Comparison of ENCODE assay signal across 12 cellular contexts in genomic region chr5:2752875-2753435, GRCh38. TPM values are rescaled to one million over a fixed set of nuclear protein-coding genes. Genes with fewer than 3 reads are reported as not detected.
DNase-seq lines count a peak whose midpoint lies in the region; ATAC-seq and TF ChIP-seq lines count a peak whose summit lies in the region.
"Had no signal": no experiment of that assay in that cellular context is flagged by ENCODE, and none has a peak within 500 bp of the region (broad histone marks: within the 10 kb centered on the region; RNA-seq: fewer than 3 reads in every experiment).

No MANE protein-coding gene starts in this region.

- intact Hi-C loops in esophagus muscularis mucosa (cut with DNase I) = no loop called here

- no peaks in the 10 kb centered on the region for H4K20me1 ChIP-seq in osteoblast (ENCODE audit: insufficient read depth, low read length)

- H3K27ac ChIP-seq in esophagus muscularis mucosa (replicated peaks in 1 of 4) (no peak overlapping the region), osteoblast (ENCODE audit: low read depth, low read length) (no peak overlapping the region)

- H3K4me1 ChIP-seq in esophagus muscularis mucosa = peaks cover 27 to 90% (median 82%) of the 10 kb centered on the region in 4 donors
- H3K4me1 ChIP-seq in osteoblast (ENCODE audit: insufficient read depth, low read length) = peaks cover 21% of the 10 kb centered on the region

- H3K4me2 ChIP-seq in osteoblast (ENCODE audit: insufficient read depth, low read length) = peak overlapping the region; percentile 86

- H3K79me2 ChIP-seq in osteoblast (ENCODE audit: insufficient read depth, low read length) = peaks cover 20% of the 10 kb centered on the region

- no peaks in the 10 kb centered on the region for H3K36me3 ChIP-seq in esophagus muscularis mucosa
- H3K36me3 ChIP-seq in osteoblast (ENCODE audit: insufficient read depth, low read length) = no peaks in the 10 kb centered on the region

- no peak for TF ChIP-seq EP300 in esophagus muscularis mucosa (IDR thresholded peaks at IDR 0.05)

- H2AFZ ChIP-seq in osteoblast (ENCODE audit: low read length) = peak overlapping the region; percentile 84

- 3% methylated on average over 22 of the region's 32 CpGs for whole genome bisulfite sequencing in esophagus muscularis mucosa

- H3K27me3 ChIP-seq in esophagus muscularis mucosa (peaks cover 0 to 98% (median 80%) of the 10 kb centered on the region in 4 donors), osteoblast (ENCODE audit: insufficient read depth, low read length) (no peaks in the 10 kb centered on the region)

- no peak overlapping the region for H3K4me3 ChIP-seq in esophagus muscularis mucosa
- peak overlapping the region; percentile 77 for H3K4me3 ChIP-seq in osteoblast (ENCODE audit: insufficient read depth, low read length)

- no peak for TF ChIP-seq POLR2A in esophagus muscularis mucosa (IDR thresholded peaks at IDR 0.05; ENCODE audit: low read depth)

- DNase-seq in ELF-1 (ENCODE audit: low read depth, low spot score) = peak; percentile 70
- peak; percentile 37 for DNase-seq in NCI-H2171 (lab: John Stamatoyannopoulos, UW)
- DNase-seq in esophagus muscularis mucosa (ENCODE audit: extremely low spot score) = peak; percentile 60
- peak; percentile 86 for DNase-seq in osteoblast (ENCODE audit: insufficient read length, low spot score, missing footprints)
- no peak for DNase-seq in inferior parietal cortex (ENCODE audit: extremely low spot score)
- no peak for DNase-seq in T-helper 9 cell
- no peak for DNase-seq in COR-L47 (lab: John Stamatoyannopoulos, UW)
- DNase-seq: activated CD4-positive, alpha-beta T cell treated with anti-CD3 and anti-CD28 coated beads for 48 hours; DMS53 had no signal

- TF ChIP-seq CTCF in esophagus muscularis mucosa (IDR thresholded peaks at IDR 0.05) (no peak), osteoblast (IDR thresholded peaks at IDR 0.05; ENCODE audit: extremely low read depth, low read depth, low read length) (no peak)

- H3K9me3 ChIP-seq in esophagus muscularis mucosa = no peaks in the 10 kb centered on the region
- H3K9me3 ChIP-seq in osteoblast (ENCODE audit: low read depth, low read length) = no peaks in the 10 kb centered on the region

- no peak for ATAC-seq in HG03571 (IDR thresholded peaks at IDR 0.05; ENCODE audit: unreplicated experiment)
- ATAC-seq: Panc1 had no signal

RNA-seq across cellular contexts. Expression of gene IRX2, which starts 1.5 kb away (rescaled TPM):
- total RNA-seq in esophagus muscularis mucosa (under 1 TPM in 2 of 4 donors, not detected in 2; 0.17 to 0.26 TPM), osteoblast (5.3 and 7.2 TPM in 2 replicates)
- total RNA-seq: activated naive CD8-positive, alpha-beta T cell treated with anti-CD3 and anti-CD28 coated beads, Interleukin-2, amount 10 ng/mL, durations not matched to agents 7 days and 5 days had no signal

Comparison
In these comparisons a context has a peak if more than half of its experiments do, and no peak if none do; other contexts are left out.
1. DNase-seq: peak in ELF-1 (single experiment), NCI-H2171 (single experiment), esophagus muscularis mucosa (single experiment) and osteoblast (single experiment); none in inferior parietal cortex (single experiment), T-helper 9 cell (single experiment) and COR-L47 (single experiment).